Comparison of ENCODE assay signal across 27 cellular contexts in the genomic region with DNA sequence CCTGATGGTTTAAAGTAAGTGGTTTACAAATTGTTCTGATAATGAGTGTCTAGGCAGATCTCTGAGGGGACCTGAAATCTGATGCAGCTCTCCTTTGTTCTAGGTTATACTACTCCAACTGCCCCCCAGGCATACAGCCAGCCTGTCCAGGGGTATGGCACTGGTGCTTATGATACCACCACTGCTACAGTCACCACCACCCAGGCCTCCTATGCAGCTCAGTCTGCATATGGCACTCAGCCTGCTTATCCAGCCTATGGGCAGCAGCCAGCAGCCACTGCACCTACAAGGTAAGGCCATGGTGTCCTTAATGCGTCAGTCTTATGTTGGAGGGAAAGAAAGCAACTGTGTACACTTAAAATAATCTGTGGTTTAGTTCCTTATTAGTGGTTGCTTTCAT. TPM values are rescaled to one million over a fixed set of nuclear protein-coding genes. Genes with fewer than 3 reads are reported as not detected.
DNase-seq lines count a peak whose midpoint lies in the region; ATAC-seq and TF ChIP-seq lines count a peak whose summit lies in the region.
"Had no signal": no experiment of that assay in that cellular context is flagged by ENCODE, and none has a peak within 500 bp of the region (broad histone marks: within the 10 kb centered on the region; RNA-seq: fewer than 3 reads in every experiment).

No MANE protein-coding gene starts in this region.

- no peaks in the 10 kb centered on the region for H3K9me3 Mint-ChIP-seq in IgD-negative memory B cell
- no peaks in the 10 kb centered on the region for H3K9me3 Mint-ChIP-seq in natural killer cell
- H3K9me3 Mint-ChIP-seq: activated B cell treated with CpG ODN at 0.5 μM for 24 hours; activated naive CD8-positive, alpha-beta T cell treated with anti-CD3 and anti-CD28 coated beads, Interleukin-2, amount 10 ng/mL, durations not matched to agents 7 days and 5 days; memory B cell had no signal

- no peak overlapping the region for H3K4me3 ChIP-seq in stomach
- H3K4me3 ChIP-seq: heart left ventricle, spleen, tibial nerve had no signal

- DNase-seq in activated CD8-positive, alpha-beta memory T cell treated with anti-CD3 and anti-CD28 coated beads for 24 hours: peak; percentile 44
- DNase-seq in activated CD8-positive, alpha-beta memory T cell treated with anti-CD3 and anti-CD28 coated beads, Interleukin-2, amount 50 U/mL, for 48 hours: no peak
- DNase-seq in natural killer cell (no peak), stomach (no peak), DMS153 (lab: John Stamatoyannopoulos, UW) (no peak)
- DNase-seq: activated B cell treated with CpG ODN at 0.5 μM for 24 hours; activated CD4-positive, alpha-beta T cell treated with anti-CD3 and anti-CD28 coated beads, Interleukin-2, amount 50 U/mL, for 4 hours; activated naive CD8-positive, alpha-beta T cell treated with anti-CD3 and anti-CD28 coated beads, Interleukin-2, amount 10 ng/mL, durations not matched to agents 7 days and 5 days; AML-193; cerebellar nuclear complex; DMS79 treated with DMSO at 0.1 percent for 48 hours; heart left ventricle; left cardiac atrium; NCI-H1048; NCI-H2029 treated with DMSO at 0.1 percent for 48 hours; NCI-H226; occipital lobe; spleen; stimulated activated CD4-positive, alpha-beta T cell treated with anti-CD3 and anti-CD28 coated beads, Interleukin-4, amount 100 ng/mL, for 1 hour; stimulated activated naive CD4-positive, alpha-beta T cell treated with Interleukin-2 at 50 U/mL for 16 hours; T-helper 9 cell had no signal

- peaks cover 78 to 100% (median 100%) of the 10 kb centered on the region in 4 donors for H3K36me3 ChIP-seq in stomach

- H3K27me3 Mint-ChIP-seq in IgD-negative memory B cell (no peaks in the 10 kb centered on the region), natural killer cell (ENCODE audit: low read depth in 2 of 2) (no peaks in the 10 kb centered on the region)
- H3K27me3 Mint-ChIP-seq: activated B cell treated with CpG ODN at 0.5 μM for 24 hours; activated naive CD8-positive, alpha-beta T cell treated with anti-CD3 and anti-CD28 coated beads, Interleukin-2, amount 10 ng/mL, durations not matched to agents 7 days and 5 days; memory B cell had no signal

- no peak for TF ChIP-seq CTCF in natural killer cell (IDR thresholded peaks at IDR 0.05)
- TF ChIP-seq CTCF in stomach (IDR thresholded peaks at IDR 0.05): no peak

- no peak for TF ChIP-seq POLR2A in stomach (IDR thresholded peaks at IDR 0.05)

- H3K27ac ChIP-seq in stomach: no peak overlapping the region
- H3K27ac ChIP-seq: epithelial cell of prostate, heart left ventricle, tibial nerve had no signal

- H3K4me3 Mint-ChIP-seq in IgD-negative memory B cell (no peak overlapping the region), natural killer cell (no peak overlapping the region)
- H3K4me3 Mint-ChIP-seq: activated B cell treated with CpG ODN at 0.5 μM for 24 hours; activated naive CD8-positive, alpha-beta T cell treated with anti-CD3 and anti-CD28 coated beads, Interleukin-2, amount 10 ng/mL, durations not matched to agents 7 days and 5 days; memory B cell had no signal

- H3K27ac Mint-ChIP-seq in IgD-negative memory B cell: peak overlapping the region in 2 of 3 donors; percentile 59 to 67
- peak overlapping the region; percentile 24 to 31 for H3K27ac Mint-ChIP-seq in natural killer cell
- H3K27ac Mint-ChIP-seq: activated B cell treated with CpG ODN at 0.5 μM for 24 hours; activated naive CD8-positive, alpha-beta T cell treated with anti-CD3 and anti-CD28 coated beads, Interleukin-2, amount 10 ng/mL, durations not matched to agents 7 days and 5 days; memory B cell had no signal

- H3K4me1 Mint-ChIP-seq in IgD-negative memory B cell (peaks cover 6 to 36% (median 26%) of the 10 kb centered on the region in 3 donors), natural killer cell (peaks cover 73 to 80% of the 10 kb centered on the region in 2 donors)

- H3K36me3 Mint-ChIP-seq in IgD-negative memory B cell: peaks cover 1% of the 10 kb centered on the region
- peaks cover 13% of the 10 kb centered on the region for H3K36me3 Mint-ChIP-seq in natural killer cell

- H3K9me3 ChIP-seq in stomach: no peaks in the 10 kb centered on the region
- H3K9me3 ChIP-seq: heart left ventricle, spleen, tibial nerve had no signal

- 69 to 100% (median 83%) methylated on average over 1 of the region's 1 CpG for WGBS in stomach, 5 donors

- H3K4me1 ChIP-seq in stomach: peaks cover 13 to 50% (median 29%) of the 10 kb centered on the region in 4 donors

- intact Hi-C loops in natural killer cell (cut with micrococcal nuclease): no loop called here
- intact Hi-C loops in stomach (cut with DNase I; ENCODE audit: low total_unique reads): no loop called here

- H3K27me3 ChIP-seq in stomach: no peaks in the 10 kb centered on the region
- H3K27me3 ChIP-seq: heart left ventricle, spleen, tibial nerve had no signal

- peak in 1 of 3 donors; percentile 20 for ATAC-seq in natural killer cell
- ATAC-seq: left cardiac atrium had no signal

- TF ChIP-seq EP300 in stomach (IDR thresholded peaks at IDR 0.05): no peak

RNA-seq across cellular contexts. Expression of gene EWSR1, which starts 9.9 kb away (rescaled TPM):
- polyA plus RNA-seq in IgD-negative memory B cell: 211 TPM
- 100 to 1,000 TPM; 366 to 387 (median 382) TPM for total RNA-seq in natural killer cell
- 100 to 1,000 TPM; 145 to 376 (median 185) TPM for total RNA-seq in stomach
- polyA plus RNA-seq in stomach: 100 to 1,000 TPM in 1 of 3 donors, 10 to 100 TPM in 2; 97.7 to 137 (median 98.2) TPM

RNA-seq across cellular contexts. Expression of gene RHBDD3, which starts 10.1 kb away (rescaled TPM):
- 9.7 TPM for polyA plus RNA-seq in IgD-negative memory B cell
- 10 to 100 TPM; 16.6 to 20.9 (median 17.9) TPM for total RNA-seq in natural killer cell
- 10 to 100 TPM; 14.5 to 76.5 (median 45.1) TPM for total RNA-seq in stomach
- 10 to 100 TPM in 2 of 3 donors, 1 to 10 TPM in 1; 9.8 to 19.6 (median 16.7) TPM for polyA plus RNA-seq in stomach

RNA-seq across cellular contexts. Expression of gene GAS2L1, which starts 28.5 kb away (rescaled TPM):
- 0.46 TPM for polyA plus RNA-seq in IgD-negative memory B cell
- total RNA-seq in natural killer cell: 1 to 10 TPM in 2 of 3 donors, under 1 TPM in 1; 0.57 to 4.1 (median 2.8) TPM
- 10 to 100 TPM in 4 of 5 donors, 1 to 10 TPM in 1; 4.4 to 81.1 (median 53.6) TPM for total RNA-seq in stomach
- polyA plus RNA-seq in stomach: 10 to 100 TPM; 14.7 to 22.3 (median 15.7) TPM
- total RNA-seq: activated B cell treated with CpG ODN at 0.5 μM for 24 hours, OCI-LY7 had no signal

RNA-seq across cellular contexts. Expression of gene RASL10A, which starts 37.6 kb away (rescaled TPM):
- not detected for polyA plus RNA-seq in IgD-negative memory B cell
- total RNA-seq in natural killer cell: under 1 TPM in 2 of 3 donors, not detected in 1; 0.20 to 0.28 TPM
- total RNA-seq in stomach: under 1 TPM in 1 of 5 donors, not detected in 4; 0.37 TPM
- 1 to 10 TPM in 1 of 3 donors, under 1 TPM in 2; 0.19 to 3.5 (median 0.76) TPM for polyA plus RNA-seq in stomach
- total RNA-seq: A172 had no signal
